8 cellular contexts compared by ENCODE assay signal in the genomic region with DNA sequence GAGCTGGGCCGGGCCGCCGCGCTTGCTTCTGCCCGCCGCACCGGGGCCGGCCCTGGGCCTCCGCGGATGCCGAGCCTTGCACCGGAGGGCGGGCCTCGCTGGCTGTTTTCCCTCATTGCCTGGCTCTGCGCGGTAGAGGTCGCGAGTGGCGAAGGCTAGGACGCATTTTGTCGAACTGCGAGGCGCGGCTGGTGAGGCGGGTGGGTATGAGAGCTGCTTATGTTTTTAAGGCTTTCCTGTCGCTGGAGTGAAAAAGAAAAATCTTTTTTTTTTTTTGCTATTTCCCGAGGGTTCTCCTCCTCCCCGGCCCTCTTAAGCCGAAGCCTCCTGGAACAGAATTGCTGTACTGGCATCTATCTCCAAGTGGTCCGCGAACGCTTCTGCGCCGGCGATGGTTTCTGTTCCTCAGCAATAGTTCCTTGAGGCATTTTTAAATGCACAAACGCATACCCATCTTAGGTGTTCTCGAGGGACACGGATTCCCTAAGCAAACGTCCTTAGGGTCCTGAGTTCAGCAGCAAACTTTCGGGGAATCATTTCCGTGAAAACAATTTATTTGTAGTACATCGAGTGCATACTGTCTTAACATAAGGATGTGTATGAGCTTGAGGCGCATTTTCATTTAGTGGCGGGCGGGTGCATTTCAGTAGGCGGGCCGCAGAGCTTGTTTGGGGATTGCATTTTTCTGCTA. TPM values are rescaled to one million over a fixed set of nuclear protein-coding genes. Genes with fewer than 3 reads are reported as not detected.
DNase-seq lines count a peak whose midpoint lies in the region; ATAC-seq and TF ChIP-seq lines count a peak whose summit lies in the region.

No MANE protein-coding gene starts in this region.

- CTCF ChIA-PET in IMR-90 (lab: Yijun Ruan, JAX), result interaction anchor here (0.9 kb wide), 1 partner anchor 46 kb away, joined by 5 read pairs; no protein-coding TSS in a partner anchor

- intact Hi-C loops in IMR-90 (cut with micrococcal nuclease), result loop anchor here (1.0 to 10.0 kb wide), 4 partner anchors 231 to 347 kb away; a partner anchor contains a TSS
- intact Hi-C loops in head of caudate nucleus (cut with DNase I), result no loop called here
- intact Hi-C loops in ovary (cut with DNase I), result loop anchor here in 3 of 4 donors (5.0 to 10.0 kb wide), 3 partner anchors 97 to 305 kb away; a partner anchor contains a TSS
- intact Hi-C loops in tibial artery (cut with DNase I; ENCODE audit: low total_unique reads), result loop anchor here (5.0 to 10.0 kb wide), 2 partner anchors 235 to 303 kb away; a partner anchor contains a TSS

- H3K27ac ChIP-seq in IMR-90 (ENCODE audit: insufficient read depth, low read length), result peak overlapping the region; percentile 47
- peak overlapping the region; percentile 76 to 83 for H3K27ac ChIP-seq in ovary
- H3K27ac ChIP-seq in tibial artery, result peak overlapping the region; percentile 83 to 91

- peak; percentile 36 for ATAC-seq in GM21619 (IDR thresholded peaks at IDR 0.05; ENCODE audit: unreplicated experiment)
- peak; percentile 78 for ATAC-seq in IMR-90 (ENCODE audit: low read depth)

- peak overlapping the region; percentile 82 for H3K9ac ChIP-seq in IMR-90 (ENCODE audit: low read depth, low read length)

- dilution Hi-C loops in IMR-90 (cut with HindIII; ENCODE audit: low sequenced_read_pairs, unreplicated experiment), result no loop called here

- no peak overlapping the region for H2BK120ac ChIP-seq in IMR-90 (ENCODE audit: low read depth, low read length)

- H3K9me1 ChIP-seq in IMR-90 (ENCODE audit: insufficient read depth, low read length), result no peaks in the 10 kb centered on the region

- 0% methylated on average over 4 of the region's 47 CpGs; no CpG with 5 or more reads in 1 of the 2 experiments for WGBS in IMR-90 (ENCODE audit: extremely low coverage in 2 of 2, insufficient read length in 1 of 2), 2 experiments
- WGBS in ovary, 3 donors, result 0 to 1% (median 0%) methylated on average over 39 to 47 of the region's 47 CpGs

- no peaks in the 10 kb centered on the region for H3K9me3 ChIP-seq in IMR-90 (ENCODE audit: control insufficient read depth, insufficient read depth, low read length)
- H3K9me3 ChIP-seq in ovary, result no peaks in the 10 kb centered on the region
- no peaks in the 10 kb centered on the region for H3K9me3 ChIP-seq in tibial artery

- H3K27me3 ChIP-seq in IMR-90 (ENCODE audit: control insufficient read depth, insufficient read depth, low read length), result no peaks in the 10 kb centered on the region
- no peaks in the 10 kb centered on the region for H3K27me3 ChIP-seq in ovary
- H3K27me3 ChIP-seq in tibial artery, result no peaks in the 10 kb centered on the region

- H4K8ac ChIP-seq in IMR-90 (ENCODE audit: low read depth in 2 of 2, low read length in 2 of 2), result no peak overlapping the region

- H2AK5ac ChIP-seq in IMR-90 (ENCODE audit: low read depth, low read length), result no peak overlapping the region

- peaks cover 4% of the 10 kb centered on the region for H3K9me3 Mint-ChIP-seq in activated naive CD8-positive, alpha-beta T cell (ENCODE audit: low read depth)

- peak overlapping the region; percentile 98 for H2AFZ ChIP-seq in IMR-90 (replicated peaks; ENCODE audit: low read length, poor library complexity)

- H3K4me3 Mint-ChIP-seq in activated naive CD8-positive, alpha-beta T cell, result peak overlapping the region; percentile 95

- H3K4me1 ChIP-seq in IMR-90 (ENCODE audit: control insufficient read depth, insufficient read depth, low read length), result peaks cover 3% of the 10 kb centered on the region
- H3K4me1 ChIP-seq in ovary (ENCODE audit: insufficient read depth), result peaks cover 9% of the 10 kb centered on the region
- peaks cover 0 to 36% (median 25%) of the 10 kb centered on the region in 4 donors for H3K4me1 ChIP-seq in tibial artery

- peak overlapping the region; percentile 54; the same call in 1 of the 2 replicates for H3K14ac ChIP-seq in IMR-90 (replicated peaks; ENCODE audit: low read depth, low read length)

- H3K36me3 Mint-ChIP-seq in activated naive CD8-positive, alpha-beta T cell, result peaks cover 33% of the 10 kb centered on the region

- H3K4me2 ChIP-seq in IMR-90 (ENCODE audit: low read depth, low read length), result peak overlapping the region; percentile 99

- peak; percentile 27 for TF ChIP-seq RAD21 in IMR-90 (IDR thresholded peaks at IDR 0.05; ENCODE audit: low read length)

- no TSS peak for BruUV-seq in IMR-90 (replicated peaks; lab: Mats Ljungman, UMichigan)

- TF ChIP-seq POLR2A in IMR-90 (IDR thresholded peaks at IDR 0.05; ENCODE audit: low read depth, low read length) (no peak), ovary (IDR thresholded peaks at IDR 0.05) (no peak)

- in situ Hi-C loops in IMR-90 (cut with MboI; ENCODE audit: low sequenced_read_pairs), result loop anchor here (25.0 kb wide), 1 partner anchor 273 kb away; no protein-coding TSS in a partner anchor

- POLR2A ChIA-PET in IMR-90 (lab: Charles Lee; ENCODE audit: unreplicated experiment), result no interaction called here

- H3K23ac ChIP-seq in IMR-90 (ENCODE audit: low read depth, low read length), result peak overlapping the region; percentile 82

- no peaks in the 10 kb centered on the region for H4K20me1 ChIP-seq in IMR-90 (ENCODE audit: insufficient read depth, low read length)

- no peak overlapping the region; the same call in 1 of the 2 replicates for H4K5ac ChIP-seq in IMR-90 (ENCODE audit: low read depth, low read length)

- H3K4ac ChIP-seq in IMR-90 (ENCODE audit: low read depth, low read length), result peak overlapping the region; percentile 49; the same call in 1 of the 2 replicates

- H3K79me1 ChIP-seq in IMR-90 (ENCODE audit: low read depth in 1 of 2, low read length in 2 of 2), result peaks cover 24 to 32% of the 10 kb centered on the region in 2 experiments

- peak overlapping the region; percentile 98 for H3K27ac Mint-ChIP-seq in activated naive CD8-positive, alpha-beta T cell

- 0 out of 2 replicates have a peak, but pooled peaks cover 2% of the 10 kb centered on the region for H3K36me3 ChIP-seq in IMR-90 (ENCODE audit: control insufficient read depth, insufficient read depth, low read length)
- no peaks in the 10 kb centered on the region for H3K36me3 ChIP-seq in ovary
- peaks cover 6 to 17% (median 17%) of the 10 kb centered on the region in 3 donors for H3K36me3 ChIP-seq in tibial artery

- H2AK9ac ChIP-seq in IMR-90 (replicated peaks; ENCODE audit: low read depth, low read length, poor library complexity), result no peak overlapping the region

- no peak overlapping the region; the same call in 1 of the 2 replicates for H3K18ac ChIP-seq in IMR-90 (ENCODE audit: low read depth, low read length)

- peaks cover 77% of the 10 kb centered on the region for H3K4me1 Mint-ChIP-seq in activated naive CD8-positive, alpha-beta T cell (ENCODE audit: low read depth)

- H4K91ac ChIP-seq in IMR-90 (ENCODE audit: insufficient read depth, low read depth, low read length), result no peak overlapping the region

- peak overlapping the region; percentile 30 for H2BK5ac ChIP-seq in IMR-90 (ENCODE audit: low read depth, low read length, poor library complexity, severe bottlenecking)

- TF ChIP-seq EP300 in ovary (IDR thresholded peaks at IDR 0.05), result no peak

- H3K4me3 ChIP-seq in IMR-90 (ENCODE audit: insufficient read depth, low read depth, low read length), result peak overlapping the region; percentile 61
- H3K4me3 ChIP-seq in ovary, result peak overlapping the region; percentile 82
- H3K4me3 ChIP-seq in tibial artery, result peak overlapping the region; percentile 61 to 74

- H3K27me3 Mint-ChIP-seq in activated naive CD8-positive, alpha-beta T cell, result no peaks in the 10 kb centered on the region

- DNase-seq in Daoy (ENCODE audit: low read depth) (peak; percentile 66), IMR-90 (peak; percentile 61), SHP77 (lab: John Stamatoyannopoulos, UW) (peak; percentile 51 to 63), head of caudate nucleus (peak; percentile 46 to 89 (median 78)), ovary (peak; percentile 70 to 79 (median 72)), tibial artery (peak; percentile 60 to 81)

- TF ChIP-seq CTCF in IMR-90 (conservative IDR thresholded peaks at IDR 0.05; ENCODE audit: low read depth, low read length) (peak; percentile 21; the same call in 1 of the 2 replicates), ovary (IDR thresholded peaks at IDR 0.05) (no peak), tibial artery (IDR thresholded peaks at IDR 0.05) (no peak)

- H2BK20ac ChIP-seq in IMR-90 (ENCODE audit: low read depth, low read length), result no peak overlapping the region

- peak overlapping the region; percentile 31; the same call in 1 of the 2 replicates for H3K56ac ChIP-seq in IMR-90 (ENCODE audit: extremely low read depth, insufficient read depth, low read length)

- no peak overlapping the region for H2BK15ac ChIP-seq in IMR-90 (ENCODE audit: low read depth, low read length)

TF ChIP-seq in IMR-90, 13 proteins besides CTCF, POLR2A, EP300 and RAD21:
- 0 out of 2 replicates have a peak, but pooled peaks have one; percentile 23 for TF ChIP-seq MXI1 (IDR thresholded peaks at IDR 0.05; ENCODE audit: borderline replicate concordance, low read depth, low read length)
- TF ChIP-seq, protein P1, sequence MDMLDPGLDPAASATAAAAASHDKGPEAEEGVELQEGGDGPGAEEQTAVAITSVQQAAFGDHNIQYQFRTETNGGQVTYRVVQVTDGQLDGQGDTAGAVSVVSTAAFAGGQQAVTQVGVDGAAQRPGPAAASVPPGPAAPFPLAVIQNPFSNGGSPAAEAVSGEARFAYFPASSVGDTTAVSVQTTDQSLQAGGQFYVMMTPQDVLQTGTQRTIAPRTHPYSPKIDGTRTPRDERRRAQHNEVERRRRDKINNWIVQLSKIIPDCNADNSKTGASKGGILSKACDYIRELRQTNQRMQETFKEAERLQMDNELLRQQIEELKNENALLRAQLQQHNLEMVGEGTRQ (IDR thresholded peaks at IDR 0.05; ENCODE audit: low read depth, low read length), result no peak

RNA-seq across cellular contexts. Expression of a gene that starts 0.6 kb away (rescaled TPM):
- total RNA-seq in Daoy (2014; rRNA removed; shearing (Covaris generic)), result 12.1 and 15.5 TPM in 2 replicates
- total RNA-seq in IMR-90 (2012; rRNA removed), result 7.3 and 10.3 TPM in 2 replicates
- polyA plus RNA-seq in IMR-90 (2012; rRNA removed), result 4.7 and 5.0 TPM in 2 replicates
- polyA plus RNA-seq in IMR-90 (2012; cell fraction: cytosol; rRNA removed), result 1.1 and 1.8 TPM in 2 replicates
- polyA plus RNA-seq in IMR-90 (2012; cell fraction: nucleus; rRNA removed; ENCODE audit: low replicate concordance), result 1.0 and 5.9 TPM in 2 replicates
- 100 to 1,000 TPM; 145 to 304 (median 157) TPM for total RNA-seq in ovary
- polyA plus RNA-seq in ovary, result 100 to 1,000 TPM in 1 of 2 donors, 10 to 100 TPM in 1; 87.1 to 123 TPM

Comparison
In these comparisons a context has a peak if more than half of its experiments do, and no peak if none do; other contexts are left out.
1. Peak in every context shown above with its lines: DNase-seq, ATAC-seq, H3K4me3 ChIP-seq and H3K27ac ChIP-seq.